ENCODE assay signal across 8 cellular contexts in the genomic region with DNA sequence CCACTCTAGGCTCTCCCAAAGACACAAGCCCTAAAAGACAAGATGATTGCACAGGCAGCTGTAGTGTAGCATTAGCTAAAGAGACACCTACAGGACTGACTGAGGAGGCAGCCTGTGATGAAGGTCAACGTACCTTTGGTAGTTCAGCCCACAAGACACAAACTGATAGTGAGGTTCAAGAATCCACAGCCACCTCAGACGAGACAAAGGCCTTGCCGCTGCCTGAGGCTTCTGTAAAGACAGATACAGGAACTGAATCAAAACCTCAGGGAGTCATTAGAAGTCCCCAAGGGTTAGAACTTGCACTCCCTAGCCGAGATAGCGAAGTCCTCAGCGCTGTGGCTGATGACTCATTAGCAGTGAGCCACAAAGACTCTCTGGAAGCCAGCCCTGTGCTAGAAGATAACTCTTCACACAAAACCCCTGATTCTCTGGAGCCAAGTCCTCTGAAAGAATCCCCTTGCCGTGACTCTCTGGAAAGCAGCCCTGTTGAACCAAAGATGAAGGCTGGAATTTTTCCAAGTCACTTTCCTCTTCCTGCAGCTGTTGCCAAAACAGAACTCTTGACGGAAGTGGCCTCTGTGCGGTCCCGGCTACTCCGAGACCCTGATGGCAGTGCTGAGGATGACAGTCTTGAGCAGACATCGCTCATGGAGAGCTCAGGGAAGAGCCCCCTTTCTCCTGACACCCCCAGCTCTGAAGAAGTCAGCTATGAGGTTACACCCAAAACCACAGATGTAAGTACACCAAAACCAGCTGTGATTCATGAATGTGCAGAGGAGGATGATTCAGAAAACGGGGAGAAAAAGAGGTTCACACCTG.
A peak's percentile ranks its signal among the peaks of the same experiment; 100 is the strongest.
DNase-seq lines count a peak whose midpoint lies in the region; ATAC-seq and TF ChIP-seq lines count a peak whose summit lies in the region.

No MANE protein-coding gene starts in this region.

- no peak overlapping the region for H3K18ac ChIP-seq in mesendoderm (ENCODE audit: low read length)

- no peak overlapping the region for H3K4ac ChIP-seq in mesendoderm (ENCODE audit: low read depth, low read length)

- TF ChIP-seq CTCF in astrocyte of the cerebellum (IDR thresholded peaks at IDR 0.05; ENCODE audit: low read depth, low read length, missing control alignments) (peak; percentile 31), suprapubic skin (IDR thresholded peaks at IDR 0.05) (no peak)

- peaks cover 6 to 16% (median 11%) of the 10 kb centered on the region in 4 donors for H3K4me1 Mint-ChIP-seq in CD4-positive, CD25-positive, alpha-beta regulatory T cell

- no peak overlapping the region for H3K27ac ChIP-seq in CD4-positive, CD25-positive, alpha-beta regulatory T cell (ENCODE audit: insufficient read depth, low read length, poor library complexity, severe bottlenecking)
- H3K27ac ChIP-seq in mesendoderm (ENCODE audit: low read depth, low read length) (no peak overlapping the region), suprapubic skin (no peak overlapping the region)

- no peak overlapping the region for H3K9ac ChIP-seq in mesendoderm (ENCODE audit: low read length)

- no peak overlapping the region for H3K56ac ChIP-seq in mesendoderm (ENCODE audit: low read length)

- H3K9me3 ChIP-seq in CD4-positive, CD25-positive, alpha-beta regulatory T cell (ENCODE audit: control insufficient read depth in 2 of 2, low read length in 2 of 2), result no peaks in the 10 kb centered on the region
- H3K9me3 ChIP-seq in suprapubic skin, result no peaks in the 10 kb centered on the region

- no peak overlapping the region for H3K4me2 ChIP-seq in mesendoderm (ENCODE audit: low read length)

- in situ Hi-C loops in astrocyte of the cerebellum (cut with HindIII; ENCODE audit: low sequenced_read_pairs), result no loop called here

- H3K27me3 Mint-ChIP-seq in CD4-positive, CD25-positive, alpha-beta regulatory T cell, result peaks cover 18% of the 10 kb centered on the region

- H3K4me3 Mint-ChIP-seq in CD4-positive, CD25-positive, alpha-beta regulatory T cell, result peak overlapping the region in 3 of 4 donors; percentile 48 to 63 (median 59)

- no peak overlapping the region for H2BK5ac ChIP-seq in mesendoderm (ENCODE audit: low read length)

- no peaks in the 10 kb centered on the region for H3K79me2 ChIP-seq in mesendoderm (ENCODE audit: control insufficient read depth, insufficient read depth, low read length)

- TF ChIP-seq EP300 in suprapubic skin (IDR thresholded peaks at IDR 0.05), result no peak

- H2BK15ac ChIP-seq in mesendoderm (replicated peaks; ENCODE audit: low read depth), result no peak overlapping the region

- peak; percentile 2 to 75 (median 6) for DNase-seq in CD4-positive, CD25-positive, alpha-beta regulatory T cell
- DNase-seq in T-helper 9 cell (peak; percentile 27), astrocyte of the cerebellum (ENCODE audit: low read depth) (peak; percentile 84), mesendoderm (peak; percentile 56), suprapubic skin (ENCODE audit: low spot score in 2 of 2) (no peak)
- DNase-seq in stimulated activated naive CD8-positive, alpha-beta T cell treated with anti-CD3 and anti-CD28 coated beads, Interleukin-15, Interleukin-2, amounts not matched to agents 100 U/mL and 50 U/mL, for 24 hours, result peak; percentile 71

- H3K23ac ChIP-seq in mesendoderm (ENCODE audit: low read length), result no peak overlapping the region

- TF ChIP-seq POLR2A in suprapubic skin (IDR thresholded peaks at IDR 0.05), result no peak

- no peak overlapping the region for H2AK5ac ChIP-seq in mesendoderm (ENCODE audit: low read length)

- H3K79me1 ChIP-seq in mesendoderm (ENCODE audit: low read length), result no peaks in the 10 kb centered on the region

- H3K27ac Mint-ChIP-seq in CD4-positive, CD25-positive, alpha-beta regulatory T cell, result peak overlapping the region in 1 of 3 donors; percentile 70

- ATAC-seq in CD4-positive, CD25-positive, alpha-beta regulatory T cell (ENCODE audit: low read depth in 2 of 2), result peak; percentile 87 to 89
- ATAC-seq in GM19452 (IDR thresholded peaks at IDR 0.05; ENCODE audit: unreplicated experiment) (peak; percentile 99), HG03469 (IDR thresholded peaks at IDR 0.05; ENCODE audit: unreplicated experiment) (peak; percentile 99)
- ATAC-seq in stimulated activated naive CD8-positive, alpha-beta T cell treated with anti-CD3 and anti-CD28 coated beads, Interleukin-15, Interleukin-2, amounts not matched to agents 100 U/mL and 50 U/mL, for 24 hours, result peak; percentile 98

- no peak overlapping the region for H2BK120ac ChIP-seq in mesendoderm (ENCODE audit: low read depth, low read length)

- H4K8ac ChIP-seq in mesendoderm (ENCODE audit: low read depth, low read length), result no peak overlapping the region

- no peak overlapping the region for H4K5ac ChIP-seq in mesendoderm (ENCODE audit: low read length)

- H3K4me3 ChIP-seq in CD4-positive, CD25-positive, alpha-beta regulatory T cell (ENCODE audit: low read depth, low read length), result peak overlapping the region; percentile 8
- H3K4me3 ChIP-seq in astrocyte of the cerebellum (ENCODE audit: low read depth, low read length), result no peak overlapping the region
- H3K4me3 ChIP-seq in mesendoderm (ENCODE audit: low read length), result no peak overlapping the region
- H3K4me3 ChIP-seq in suprapubic skin, result no peak overlapping the region

- WGBS in mesendoderm (ENCODE audit: extremely low coverage, insufficient coverage, low lambda C conversion rate), result no CpG with 5 or more reads among the region's 13 CpGs
- 43% methylated on average over 12 of the region's 13 CpGs for WGBS in suprapubic skin

- H3K27me3 ChIP-seq in CD4-positive, CD25-positive, alpha-beta regulatory T cell (ENCODE audit: control insufficient read depth, insufficient read depth, low read length), result peaks cover 6% of the 10 kb centered on the region
- H3K27me3 ChIP-seq in mesendoderm (ENCODE audit: insufficient read depth, low read length, poor library complexity) (no peaks in the 10 kb centered on the region), suprapubic skin (no peaks in the 10 kb centered on the region)

- H3K36me3 ChIP-seq in CD4-positive, CD25-positive, alpha-beta regulatory T cell (ENCODE audit: control insufficient read depth, insufficient read depth, low read length), result no peaks in the 10 kb centered on the region
- H3K36me3 ChIP-seq in mesendoderm (ENCODE audit: control insufficient read depth, insufficient read depth, low read length) (no peaks in the 10 kb centered on the region), suprapubic skin (no peaks in the 10 kb centered on the region)

- H3K9me3 Mint-ChIP-seq in CD4-positive, CD25-positive, alpha-beta regulatory T cell, result peaks cover 0 to 4% (median 0%) of the 10 kb centered on the region in 7 donors

- H3K4me1 ChIP-seq in CD4-positive, CD25-positive, alpha-beta regulatory T cell (ENCODE audit: control insufficient read depth, insufficient read depth, low read length, poor library complexity, severe bottlenecking), result no peaks in the 10 kb centered on the region
- H3K4me1 ChIP-seq in mesendoderm (ENCODE audit: control insufficient read depth, low read depth, low read length) (no peaks in the 10 kb centered on the region), suprapubic skin (no peaks in the 10 kb centered on the region)

- no peaks in the 10 kb centered on the region for H3K36me3 Mint-ChIP-seq in CD4-positive, CD25-positive, alpha-beta regulatory T cell

Comparison
In these comparisons a context has a peak if more than half of its experiments do, and no peak if none do; other contexts are left out.
1. DNase-seq: peak in CD4-positive, CD25-positive, alpha-beta regulatory T cell (3 of 3), T-helper 9 cell (single experiment), astrocyte of the cerebellum (single experiment), mesendoderm (single experiment) and stimulated activated naive CD8-positive, alpha-beta T cell treated with anti-CD3 and anti-CD28 coated beads, Interleukin-15, Interleukin-2, amounts not matched to agents 100 U/mL and 50 U/mL, for 24 hours (single experiment); none in suprapubic skin (0 of 2).
2. Peak in every context shown above with its lines, with median percentiles within 50 percentile points of each other: ATAC-seq.